Comparison of ENCODE assay signal across 2 cellular contexts in the genomic region with DNA sequence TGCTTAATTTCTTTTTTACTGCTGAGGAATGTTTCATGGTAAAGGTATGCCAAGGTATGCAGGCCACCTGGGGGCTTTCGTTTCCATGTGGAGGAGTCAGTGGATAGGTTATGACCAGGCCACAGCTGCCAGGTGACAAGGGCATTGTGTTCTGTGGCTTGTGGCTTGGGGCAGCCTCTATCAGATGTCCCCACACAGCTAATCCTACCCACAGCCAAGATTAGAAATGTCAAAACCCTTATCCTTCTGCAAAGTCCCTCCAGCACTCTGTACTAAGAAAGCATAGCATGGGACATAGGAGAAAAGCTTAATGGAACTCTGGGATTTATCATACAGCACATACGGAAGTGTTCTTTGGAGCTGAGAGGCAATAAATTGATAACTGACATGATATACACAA.
TF ChIP-seq lines count a peak whose summit lies in the region.

No MANE protein-coding gene starts in this region.

TF ChIP-seq in SK-N-SH, 30 proteins besides CTCF, POLR2A, EP300 and RAD21:
- peak; percentile 29; the same call in 1 of the 2 replicates for TF ChIP-seq RCOR1 (IDR thresholded peaks at IDR 0.05; ENCODE audit: low read length)
- peak; percentile 51 for TF ChIP-seq GATA2 (CRISPR knock-in tag; IDR thresholded peaks at IDR 0.05)
- no peak for TF ChIP-seq TAF1 (IDR thresholded peaks at IDR 0.05; ENCODE audit: borderline replicate concordance, low read depth, low read length)
- TF ChIP-seq TCF12 (IDR thresholded peaks at IDR 0.05), result peak; percentile 44; the same call in 1 of the 2 replicates
TF ChIP-seq in SK-N-SH: peak in this region for 3.

TF ChIP-seq in SK-N-SH treated with all-trans-retinoic acid at 6 μM for 48 hours, 23 proteins besides CTCF, POLR2A, EP300 and RAD21:
- TF ChIP-seq, protein P1, sequence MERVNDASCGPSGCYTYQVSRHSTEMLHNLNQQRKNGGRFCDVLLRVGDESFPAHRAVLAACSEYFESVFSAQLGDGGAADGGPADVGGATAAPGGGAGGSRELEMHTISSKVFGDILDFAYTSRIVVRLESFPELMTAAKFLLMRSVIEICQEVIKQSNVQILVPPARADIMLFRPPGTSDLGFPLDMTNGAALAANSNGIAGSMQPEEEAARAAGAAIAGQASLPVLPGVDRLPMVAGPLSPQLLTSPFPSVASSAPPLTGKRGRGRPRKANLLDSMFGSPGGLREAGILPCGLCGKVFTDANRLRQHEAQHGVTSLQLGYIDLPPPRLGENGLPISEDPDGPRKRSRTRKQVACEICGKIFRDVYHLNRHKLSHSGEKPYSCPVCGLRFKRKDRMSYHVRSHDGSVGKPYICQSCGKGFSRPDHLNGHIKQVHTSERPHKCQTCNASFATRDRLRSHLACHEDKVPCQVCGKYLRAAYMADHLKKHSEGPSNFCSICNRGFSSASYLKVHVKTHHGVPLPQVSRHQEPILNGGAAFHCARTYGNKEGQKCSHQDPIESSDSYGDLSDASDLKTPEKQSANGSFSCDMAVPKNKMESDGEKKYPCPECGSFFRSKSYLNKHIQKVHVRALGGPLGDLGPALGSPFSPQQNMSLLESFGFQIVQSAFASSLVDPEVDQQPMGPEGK (CRISPR knock-in tag; IDR thresholded peaks at IDR 0.05; ENCODE audit: borderline replicate concordance), result no peak
- TF ChIP-seq SNAI2 (CRISPR knock-in tag; IDR thresholded peaks at IDR 0.05) (no peak), TOX (CRISPR knock-in tag; IDR thresholded peaks at IDR 0.05; ENCODE audit: borderline replicate concordance) (no peak), RARB (CRISPR knock-in tag; IDR thresholded peaks at IDR 0.05) (no peak), TCF4 (CRISPR knock-in tag; IDR thresholded peaks at IDR 0.05; ENCODE audit: borderline replicate concordance) (no peak), ISL1 (CRISPR knock-in tag; IDR thresholded peaks at IDR 0.05) (no peak), ZFP30 (CRISPR knock-in tag; IDR thresholded peaks at IDR 0.05) (no peak), CSDC2 (CRISPR knock-in tag; IDR thresholded peaks at IDR 0.05) (no peak), OSR1 (CRISPR knock-in tag; IDR thresholded peaks at IDR 0.05) (no peak), ZNF8 (CRISPR knock-in tag; IDR thresholded peaks at IDR 0.05) (no peak), ZC3H10 (CRISPR knock-in tag; IDR thresholded peaks at IDR 0.05) (no peak), ARNTL (CRISPR knock-in tag; IDR thresholded peaks at IDR 0.05; ENCODE audit: borderline replicate concordance, low read depth) (no peak), PPARA (CRISPR knock-in tag; IDR thresholded peaks at IDR 0.05; ENCODE audit: borderline replicate concordance) (no peak), BACH2 (CRISPR knock-in tag; IDR thresholded peaks at IDR 0.05; ENCODE audit: borderline replicate concordance) (no peak)
- TF ChIP-seq, protein P2, sequence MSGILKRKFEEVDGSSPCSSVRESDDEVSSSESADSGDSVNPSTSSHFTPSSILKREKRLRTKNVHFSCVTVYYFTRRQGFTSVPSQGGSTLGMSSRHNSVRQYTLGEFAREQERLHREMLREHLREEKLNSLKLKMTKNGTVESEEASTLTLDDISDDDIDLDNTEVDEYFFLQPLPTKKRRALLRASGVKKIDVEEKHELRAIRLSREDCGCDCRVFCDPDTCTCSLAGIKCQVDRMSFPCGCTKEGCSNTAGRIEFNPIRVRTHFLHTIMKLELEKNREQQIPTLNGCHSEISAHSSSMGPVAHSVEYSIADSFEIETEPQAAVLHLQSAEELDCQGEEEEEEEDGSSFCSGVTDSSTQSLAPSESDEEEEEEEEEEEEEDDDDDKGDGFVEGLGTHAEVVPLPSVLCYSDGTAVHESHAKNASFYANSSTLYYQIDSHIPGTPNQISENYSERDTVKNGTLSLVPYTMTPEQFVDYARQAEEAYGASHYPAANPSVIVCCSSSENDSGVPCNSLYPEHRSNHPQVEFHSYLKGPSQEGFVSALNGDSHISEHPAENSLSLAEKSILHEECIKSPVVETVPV (CRISPR knock-in tag; IDR thresholded peaks at IDR 0.05), result no peak
- TF ChIP-seq, protein P3, sequence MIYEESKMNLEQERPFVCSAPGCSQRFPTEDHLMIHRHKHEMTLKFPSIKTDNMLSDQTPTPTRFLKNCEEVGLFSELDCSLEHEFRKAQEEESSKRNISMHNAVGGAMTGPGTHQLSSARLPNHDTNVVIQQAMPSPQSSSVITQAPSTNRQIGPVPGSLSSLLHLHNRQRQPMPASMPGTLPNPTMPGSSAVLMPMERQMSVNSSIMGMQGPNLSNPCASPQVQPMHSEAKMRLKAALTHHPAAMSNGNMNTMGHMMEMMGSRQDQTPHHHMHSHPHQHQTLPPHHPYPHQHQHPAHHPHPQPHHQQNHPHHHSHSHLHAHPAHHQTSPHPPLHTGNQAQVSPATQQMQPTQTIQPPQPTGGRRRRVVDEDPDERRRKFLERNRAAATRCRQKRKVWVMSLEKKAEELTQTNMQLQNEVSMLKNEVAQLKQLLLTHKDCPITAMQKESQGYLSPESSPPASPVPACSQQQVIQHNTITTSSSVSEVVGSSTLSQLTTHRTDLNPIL (CRISPR knock-in tag; IDR thresholded peaks at IDR 0.05; ENCODE audit: low read depth), result no peak
